7 cellular contexts compared by ENCODE assay signal in genomic region chr10:18312385-18313145, GRCh38.
DNase-seq lines count a peak whose midpoint lies in the region; ATAC-seq and TF ChIP-seq lines count a peak whose summit lies in the region.

No MANE protein-coding gene starts in this region.

- peaks cover 18% of the 10 kb centered on the region for H3K4me1 ChIP-seq in body of pancreas

- no peak overlapping the region for H3K4me3 Mint-ChIP-seq in HFFc6

- peaks cover 4% of the 10 kb centered on the region; the same call in 1 of the 2 replicates for H3K9me3 Mint-ChIP-seq in HFFc6

- DNase-seq in HFFc6 (peak; percentile 3), NCI-H1105 treated with DMSO at 0.1 percent for 48 hours (lab: John Stamatoyannopoulos, UW) (peak; percentile 26), body of pancreas (peak in 1 of 4 donors; percentile 28), kidney glomerular epithelial cell (lab: John Stamatoyannopoulos, UW) (peak; percentile 61)
- no peak for DNase-seq in stimulated activated CD4-positive, alpha-beta T cell treated with anti-CD3 and anti-CD28 coated beads, Interleukin-2, amount 100 ng/mL, for 24 hours
- DNase-seq in activated naive CD4-positive, alpha-beta T cell (lab: John Stamatoyannopoulos, UW) = no peak

- TF ChIP-seq POLR2A in body of pancreas (IDR thresholded peaks at IDR 0.05) = no peak

- peak overlapping the region in 3 of 4 donors; percentile 57 to 72 (median 68) for H3K27ac ChIP-seq in body of pancreas

- H3K36me3 ChIP-seq in body of pancreas (replicated peaks in 1 of 2; ENCODE audit: insufficient read depth in 1 of 2, low read depth in 2 of 2) = no peaks in the 10 kb centered on the region

- H3K27me3 Mint-ChIP-seq in HFFc6 (ENCODE audit: insufficient read depth) = no peaks in the 10 kb centered on the region

- ATAC-seq in GM18508 (IDR thresholded peaks at IDR 0.05; ENCODE audit: insufficient read depth, unreplicated experiment) = peak; percentile 96
- ATAC-seq in body of pancreas = peak; percentile 88

- H3K4me3 ChIP-seq in body of pancreas = no peak overlapping the region

- H3K27me3 ChIP-seq in body of pancreas = no peaks in the 10 kb centered on the region

- H3K27ac Mint-ChIP-seq in HFFc6 = no peak overlapping the region

- TF ChIP-seq CTCF in HFFc6 (IDR thresholded peaks at IDR 0.05) = peak; percentile 56
- TF ChIP-seq CTCF in body of pancreas (IDR thresholded peaks at IDR 0.05) = peak in 6 of 7 experiments; percentile 27 to 63 (median 58)

- intact Hi-C loops in body of pancreas (cut with DNase I) = no loop called here

- no peaks in the 10 kb centered on the region for H3K9me3 ChIP-seq in body of pancreas

- H3K36me3 Mint-ChIP-seq in HFFc6 (ENCODE audit: low read depth) = no peaks in the 10 kb centered on the region

- no peaks in the 10 kb centered on the region for H3K4me1 Mint-ChIP-seq in HFFc6 (ENCODE audit: low read depth)

- WGBS in body of pancreas, 2 donors = 10 to 12% methylated on average over 7 of the region's 7 CpGs

Comparison
In these comparisons a context has a peak if more than half of its experiments do, and no peak if none do; other contexts are left out.
1. DNase-seq: peak in HFFc6 (single experiment), NCI-H1105 treated with DMSO at 0.1 percent for 48 hours (single experiment) and kidney glomerular epithelial cell (single experiment); none in stimulated activated CD4-positive, alpha-beta T cell treated with anti-CD3 and anti-CD28 coated beads, Interleukin-2, amount 100 ng/mL, for 24 hours (0 of 2) and activated naive CD4-positive, alpha-beta T cell (0 of 4).